In genomic region chr15:29309139-29309538, GRCh38 we compare ENCODE assay signal across 26 cellular contexts. TPM values are rescaled to one million over a fixed set of nuclear protein-coding genes. Genes with fewer than 3 reads are reported as not detected.
DNase-seq lines count a peak whose midpoint lies in the region; ATAC-seq and TF ChIP-seq lines count a peak whose summit lies in the region.
"Had no signal": no experiment of that assay in that cellular context is flagged by ENCODE, and none has a peak within 500 bp of the region (broad histone marks: within the 10 kb centered on the region; RNA-seq: fewer than 3 reads in every experiment).

No MANE protein-coding gene starts in this region.

- no peaks in the 10 kb centered on the region for H3K4me1 Mint-ChIP-seq in stimulated activated effector memory CD8-positive, alpha-beta T cell treated with anti-CD3 and anti-CD28 coated beads, Interleukin-12 subunit alpha, Interleukin-12 subunit beta, amount 100 ng/mL, for 72 hours
- H3K4me1 Mint-ChIP-seq: activated naive CD4-positive, alpha-beta T cell treated with anti-CD3 and anti-CD28 coated beads, Interleukin-2, amount 50 U/mL, for 24 hours had no signal

- ATAC-seq in GM18907 (IDR thresholded peaks at IDR 0.05; ENCODE audit: unreplicated experiment) (peak; percentile 70), HG02678 (IDR thresholded peaks at IDR 0.05; ENCODE audit: unreplicated experiment) (peak; percentile 79), HG03460 (IDR thresholded peaks at IDR 0.05; ENCODE audit: unreplicated experiment) (peak; percentile 59)
- no peak for ATAC-seq in stimulated activated effector memory CD8-positive, alpha-beta T cell treated with anti-CD3 and anti-CD28 coated beads, Interleukin-12 subunit alpha, Interleukin-12 subunit beta, amount 100 ng/mL, for 72 hours
- ATAC-seq: esophagus mucosa, heart left ventricle, sciatic nerve had no signal

- intact Hi-C loops in lower leg skin (cut with DNase I; ENCODE audit: low total_unique reads) = no loop called here

- no peak for TF ChIP-seq CTCF in GM10248 (IDR thresholded peaks at IDR 0.05; ENCODE audit: control extremely low read depth, extremely low read depth, low read depth, missing control alignments)
- no peak for TF ChIP-seq CTCF in lower leg skin (IDR thresholded peaks at IDR 0.05)
- TF ChIP-seq CTCF in WERI-Rb-1 (IDR thresholded peaks at IDR 0.05; ENCODE audit: low read depth, low read length) = no peak

- CTCF ChIA-PET in GM10248 (lab: Yijun Ruan, JAX) = interaction anchor here (0.9 kb wide), 1 partner anchor 169 kb away, joined by 3 read pairs; no protein-coding TSS in a partner anchor

- H3K4me3 Mint-ChIP-seq in stimulated activated effector memory CD8-positive, alpha-beta T cell treated with anti-CD3 and anti-CD28 coated beads, Interleukin-12 subunit alpha, Interleukin-12 subunit beta, amount 100 ng/mL, for 72 hours = no peak overlapping the region
- H3K4me3 Mint-ChIP-seq: activated naive CD4-positive, alpha-beta T cell treated with anti-CD3 and anti-CD28 coated beads, Interleukin-2, amount 50 U/mL, for 24 hours; brain; CD4-positive, alpha-beta T cell; dendritic cell treated with granulocyte-macrophage colony-stimulating factor and Interleukin-4, amounts not matched to agents 40 ng/mL and 50 ng/mL, for 4 days had no signal

- peak; percentile 41 for DNase-seq in GM10248 (ENCODE audit: extremely low spot score)
- DNase-seq in lower leg skin (ENCODE audit: low spot score in 2 of 2) = no peak
- DNase-seq in WERI-Rb-1 = no peak
- no peak for DNase-seq in stimulated activated effector memory CD8-positive, alpha-beta T cell treated with anti-CD3 and anti-CD28 coated beads, Interleukin-12 subunit alpha, Interleukin-12 subunit beta, amount 100 ng/mL, for 72 hours (ENCODE audit: low spot score in 2 of 2)
- DNase-seq in mucosa of gallbladder (ENCODE audit: low spot score) = no peak
- DNase-seq: activated CD4-positive, alpha-beta T cell treated with anti-CD3 and anti-CD28 coated beads for 4 hours; activated T-cell treated with anti-CD3 and anti-CD28 coated beads for 4 hours; CD4-positive, alpha-beta T cell; EL; heart left ventricle; kidney; NK-92 treated with Interleukin-12 subunit alpha and Interleukin-12 subunit beta, amount 100 ng/mL, for 24 hours; SIG-M5; stimulated activated CD4-positive, alpha-beta T cell treated with anti-CD3 and anti-CD28 coated beads, Interleukin-2, amount 100 ng/mL, for 24 hours; T-helper 9 cell; thyroid gland had no signal

- H3K9me3 ChIP-seq in WERI-Rb-1 (ENCODE audit: severe bottlenecking) = no peaks in the 10 kb centered on the region
- H3K9me3 ChIP-seq: HAP-1, heart left ventricle, thyroid gland had no signal

- TF ChIP-seq POLR2A in lower leg skin (IDR thresholded peaks at IDR 0.05) = no peak

- POLR2A ChIA-PET in GM10248 (lab: Yijun Ruan, JAX) = no interaction called here

- no peak overlapping the region for H3K27ac ChIP-seq in WERI-Rb-1
- H3K27ac ChIP-seq: heart left ventricle, thyroid gland had no signal

- peaks cover 82% of the 10 kb centered on the region for H3K27me3 ChIP-seq in WERI-Rb-1 (ENCODE audit: insufficient read depth, low read depth, severe bottlenecking)
- H3K27me3 ChIP-seq: thyroid gland had no signal

- no peak overlapping the region for H3K27ac Mint-ChIP-seq in stimulated activated effector memory CD8-positive, alpha-beta T cell treated with anti-CD3 and anti-CD28 coated beads, Interleukin-12 subunit alpha, Interleukin-12 subunit beta, amount 100 ng/mL, for 72 hours
- H3K27ac Mint-ChIP-seq: activated naive CD4-positive, alpha-beta T cell treated with anti-CD3 and anti-CD28 coated beads, Interleukin-2, amount 50 U/mL, for 24 hours; CD4-positive, alpha-beta T cell; dendritic cell treated with granulocyte-macrophage colony-stimulating factor and Interleukin-4, amounts not matched to agents 40 ng/mL and 50 ng/mL, for 4 days had no signal

- H3K36me3 Mint-ChIP-seq in stimulated activated effector memory CD8-positive, alpha-beta T cell treated with anti-CD3 and anti-CD28 coated beads, Interleukin-12 subunit alpha, Interleukin-12 subunit beta, amount 100 ng/mL, for 72 hours = no peaks in the 10 kb centered on the region
- H3K36me3 Mint-ChIP-seq: activated naive CD4-positive, alpha-beta T cell treated with anti-CD3 and anti-CD28 coated beads, Interleukin-2, amount 50 U/mL, for 24 hours; brain; IgD-negative memory B cell had no signal

- no peaks in the 10 kb centered on the region for H3K36me3 ChIP-seq in WERI-Rb-1
- H3K36me3 ChIP-seq: HAP-1, heart left ventricle, thyroid gland had no signal

- H3K9me3 Mint-ChIP-seq in stimulated activated effector memory CD8-positive, alpha-beta T cell treated with anti-CD3 and anti-CD28 coated beads, Interleukin-12 subunit alpha, Interleukin-12 subunit beta, amount 100 ng/mL, for 72 hours = no peaks in the 10 kb centered on the region
- H3K9me3 Mint-ChIP-seq: activated naive CD4-positive, alpha-beta T cell treated with anti-CD3 and anti-CD28 coated beads, Interleukin-2, amount 50 U/mL, for 24 hours; brain; CD4-positive, alpha-beta T cell; dendritic cell treated with granulocyte-macrophage colony-stimulating factor and Interleukin-4, amounts not matched to agents 40 ng/mL and 50 ng/mL, for 4 days; IgD-negative memory B cell had no signal

- no peak overlapping the region for H3K4me3 ChIP-seq in lower leg skin (ENCODE audit: low read depth, poor library complexity, severe bottlenecking)
- H3K4me3 ChIP-seq in WERI-Rb-1 (ENCODE audit: low read depth, low read length) = no peak overlapping the region
- H3K4me3 ChIP-seq: HAP-1, heart left ventricle, thyroid gland had no signal

- 77 to 92% methylated on average over 5 of the region's 5 CpGs for WGBS in lower leg skin, 2 donors

RNA-seq across cellular contexts. Expression of gene NSMCE3, which starts 39.5 kb away (rescaled TPM):
- total RNA-seq in lower leg skin = 1 to 10 TPM; 4.6 to 8.8 (median 7.6) TPM
- 7.4 TPM for total RNA-seq in mucosa of gallbladder
